ENCODE assay signal across 8 cellular contexts in genomic region chr15:81000626-81001179, GRCh38. TPM values are rescaled to one million over a fixed set of nuclear protein-coding genes. Genes with fewer than 3 reads are reported as not detected.
DNase-seq lines count a peak whose midpoint lies in the region; ATAC-seq lines count a peak whose summit lies in the region.

Gene TLNRD1, plus strand, starts transcription at chr15:81000923. Its CDS starts 1,349 bp downstream, at chr15:81002272.

- peak; percentile 40 for ATAC-seq in GM19468 (IDR thresholded peaks at IDR 0.05; ENCODE audit: extremely low read depth, unreplicated experiment)
- peak; percentile 71 for ATAC-seq in memory B cell (ENCODE audit: low read depth)

- peak; percentile 72 to 88 (median 82) for DNase-seq in CD8-positive, alpha-beta memory T cell
- peak; percentile 67 for DNase-seq in HS-5 (ENCODE audit: low read depth)
- peak; percentile 91 to 93 for DNase-seq in NOMO-1 (lab: John Stamatoyannopoulos, UW; ENCODE audit: unreplicated experiment in 2 of 2)
- DNase-seq in effector memory CD4-positive, alpha-beta T cell = peak; percentile 75 to 81 (median 77)
- peak; percentile 77 to 79 for DNase-seq in memory B cell (ENCODE audit: low spot score in 2 of 2)
- peak; percentile 68 for DNase-seq in stimulated activated CD8-positive, alpha-beta memory T cell treated with anti-CD3 and anti-CD28 coated beads, Interleukin-12 subunit alpha, Interleukin-12 subunit beta, amount 100 ng/mL, for 1 hour (ENCODE audit: low read depth)

- H3K27ac ChIP-seq in CD8-positive, alpha-beta memory T cell (ENCODE audit: low read depth, low read length) = peak within 1 kb of the TSS; percentile 93
- peak within 1 kb of the TSS; percentile 93 for H3K27ac ChIP-seq in effector memory CD4-positive, alpha-beta T cell (ENCODE audit: insufficient read depth, low read length, poor library complexity, severe bottlenecking)

- CTCF ChIA-PET in CD8-positive, alpha-beta memory T cell (lab: Charles Lee) = interaction anchor here (0.9 to 1.9 kb wide), 5 partner anchors 12 to 108 kb away, joined by 3 to 8 read pairs (median 3); no protein-coding TSS in a partner anchor
- CTCF ChIA-PET in activated CD8-positive, alpha-beta memory T cell treated with anti-CD3 and anti-CD28 coated beads for 36 hours (lab: Charles Lee) = interaction anchor here (1.1 to 1.9 kb wide), 3 partner anchors 10 to 265 kb away, joined by 3 to 9 read pairs (median 8); no protein-coding TSS in a partner anchor

- H3K4me3 Mint-ChIP-seq in CD8-positive, alpha-beta memory T cell = peak within 1 kb of the TSS; percentile 93 to 99 (median 98)
- peak within 1 kb of the TSS; percentile 92 for H3K4me3 Mint-ChIP-seq in memory B cell

- H3K27me3 Mint-ChIP-seq in CD8-positive, alpha-beta memory T cell = no peaks in the 10 kb centered on the region
- no peaks in the 10 kb centered on the region for H3K27me3 Mint-ChIP-seq in memory B cell

- peak within 1 kb of the TSS; percentile 96 for H3K4me3 ChIP-seq in CD8-positive, alpha-beta memory T cell (ENCODE audit: low read length)
- H3K4me3 ChIP-seq in effector memory CD4-positive, alpha-beta T cell (ENCODE audit: insufficient read depth, low read depth, low read length, poor library complexity, severe bottlenecking) = peak within 1 kb of the TSS; percentile 80

- peaks cover 4 to 29% (median 4%) of the 10 kb centered on the region in 3 donors for H3K36me3 Mint-ChIP-seq in CD8-positive, alpha-beta memory T cell
- H3K36me3 Mint-ChIP-seq in memory B cell = peaks cover 7% of the 10 kb centered on the region

- no peaks in the 10 kb centered on the region for H3K9me3 ChIP-seq in CD8-positive, alpha-beta memory T cell (ENCODE audit: low read length)
- no peaks in the 10 kb centered on the region for H3K9me3 ChIP-seq in effector memory CD4-positive, alpha-beta T cell (ENCODE audit: control insufficient read depth, low read length)

- H3K9me3 Mint-ChIP-seq in CD8-positive, alpha-beta memory T cell = peaks cover 0 to 2% (median 0%) of the 10 kb centered on the region in 5 donors
- peaks cover 4% of the 10 kb centered on the region for H3K9me3 Mint-ChIP-seq in memory B cell

- peaks cover 11% of the 10 kb centered on the region for H3K36me3 ChIP-seq in CD8-positive, alpha-beta memory T cell (ENCODE audit: insufficient read depth, low read length)
- H3K36me3 ChIP-seq in effector memory CD4-positive, alpha-beta T cell (ENCODE audit: control insufficient read depth, insufficient read depth, low read length) = peaks cover 8% of the 10 kb centered on the region

- H3K27ac Mint-ChIP-seq in CD8-positive, alpha-beta memory T cell = peak within 1 kb of the TSS; percentile 92 to 99 (median 99)
- peak within 1 kb of the TSS; percentile 95 for H3K27ac Mint-ChIP-seq in memory B cell

- peaks cover 46% of the 10 kb centered on the region for H3K4me1 ChIP-seq in CD8-positive, alpha-beta memory T cell (ENCODE audit: insufficient read depth, low read length)
- H3K4me1 ChIP-seq in effector memory CD4-positive, alpha-beta T cell (ENCODE audit: control insufficient read depth, insufficient read depth, low read length, poor library complexity, severe bottlenecking) = peaks cover 32% of the 10 kb centered on the region

- H3K27me3 ChIP-seq in CD8-positive, alpha-beta memory T cell (ENCODE audit: insufficient read depth, low read length, poor library complexity, severe bottlenecking) = no peaks in the 10 kb centered on the region
- H3K27me3 ChIP-seq in effector memory CD4-positive, alpha-beta T cell (replicated peaks; ENCODE audit: control insufficient read depth, insufficient read depth, low read length, poor library complexity, severe bottlenecking) = no peaks in the 10 kb centered on the region

- H3K4me1 Mint-ChIP-seq in CD8-positive, alpha-beta memory T cell = peaks cover 44 to 52% (median 50%) of the 10 kb centered on the region in 3 donors
- peaks cover 31% of the 10 kb centered on the region for H3K4me1 Mint-ChIP-seq in memory B cell

- POLR2A ChIA-PET in CD8-positive, alpha-beta memory T cell (lab: Charles Lee) = interaction anchor here (1.0 to 4.0 kb wide), 3 partner anchors 10 to 322 kb away, joined by 3 to 29 read pairs (median 5); no protein-coding TSS in a partner anchor
- POLR2A ChIA-PET in activated CD8-positive, alpha-beta memory T cell treated with anti-CD3 and anti-CD28 coated beads for 36 hours (lab: Charles Lee) = interaction anchor here (1.0 to 2.2 kb wide), 6 partner anchors 9 to 48 kb away, joined by 3 to 14 read pairs (median 4); no protein-coding TSS in a partner anchor

RNA-seq across cellular contexts. Expression of gene TLNRD1, which starts in this region (rescaled TPM):
- 10 to 100 TPM; 35.9 to 38.6 TPM for total RNA-seq in CD8-positive, alpha-beta memory T cell
- polyA plus RNA-seq in CD8-positive, alpha-beta memory T cell = 6.3 TPM
- total RNA-seq in activated CD8-positive, alpha-beta memory T cell treated with anti-CD3 and anti-CD28 coated beads for 36 hours = 10 to 100 TPM; 37.4 to 37.8 TPM

Comparison
In these comparisons a context has a peak if more than half of its experiments do, and no peak if none do; other contexts are left out.
1. Peak in every context shown above with its lines: DNase-seq, ATAC-seq, H3K4me3 ChIP-seq and H3K27ac ChIP-seq.